ENCODE assay signal across 8 cellular contexts in genomic region chr2:206083602-206084467, GRCh38. TPM values are rescaled to one million over a fixed set of nuclear protein-coding genes. Genes with fewer than 3 reads are reported as not detected.
A peak's percentile ranks its signal among the peaks of the same experiment; 100 is the strongest.
DNase-seq lines count a peak whose midpoint lies in the region; ATAC-seq, FAIRE-seq and TF ChIP-seq lines count a peak whose summit lies in the region.

No MANE protein-coding gene starts in this region.

- peaks cover 0 to 67% of the 10 kb centered on the region in 2 experiments; a peak in 3 of 4 replicates for H3K79me2 ChIP-seq in H1 (ENCODE audit: control insufficient read depth in 1 of 2, insufficient read depth in 2 of 2, low read length in 2 of 2)

- peaks cover 50% of the 10 kb centered on the region for H3K4me1 ChIP-seq in CD4-positive, alpha-beta memory T cell (ENCODE audit: insufficient read depth, low read length)
- peaks cover 25% of the 10 kb centered on the region for H3K4me1 ChIP-seq in HAP-1
- H3K4me1 ChIP-seq in H1 (replicated peaks in 1 of 4; ENCODE audit: control insufficient read depth in 3 of 4, insufficient read depth in 4 of 4, low read length in 3 of 4) = peaks cover 4 to 21% (median 16%) of the 10 kb centered on the region in 4 experiments; a peak in 6 of 7 replicates

- no peak overlapping the region for H3K14ac ChIP-seq in H1 (ENCODE audit: insufficient read length)

- H3K27me3 Mint-ChIP-seq in CD4-positive, alpha-beta memory T cell = no peaks in the 10 kb centered on the region
- H3K27me3 Mint-ChIP-seq in T-cell = no peaks in the 10 kb centered on the region

- 2% methylated on average over 13 of the region's 14 CpGs; no CpG with 5 or more reads in 1 of the 2 experiments for WGBS in H1 (ENCODE audit: extremely low coverage in 1 of 2, insufficient coverage in 1 of 2, insufficient read length in 1 of 2, insufficient replicate concordance in 2 of 2, low coverage in 1 of 2, low lambda C conversion rate in 2 of 2, missing lambda C conversion rate in 1 of 2), 2 experiments

- H3K56ac ChIP-seq in H1 (replicated peaks; ENCODE audit: insufficient read length, low read depth, low read length) = peak overlapping the region; percentile 71

- peak overlapping the region; percentile 89; the same call in 1 of the 2 replicates for H2BK20ac ChIP-seq in H1 (ENCODE audit: low read length)

- no peak for ATAC-seq in T-cell (replicated peaks in 1 of 4)
- no peak for ATAC-seq in GM21529 (IDR thresholded peaks at IDR 0.05; ENCODE audit: unreplicated experiment)
- ATAC-seq in GM19452 (IDR thresholded peaks at IDR 0.05; ENCODE audit: unreplicated experiment) = no peak

- H3K79me1 ChIP-seq in H1 (ENCODE audit: low read depth, low read length) = no peaks in the 10 kb centered on the region; the same call in 1 of the 2 replicates

- peaks cover 33 to 63% (median 46%) of the 10 kb centered on the region in 4 donors for H3K4me1 Mint-ChIP-seq in CD4-positive, alpha-beta memory T cell
- H3K4me1 Mint-ChIP-seq in T-cell = peaks cover 57 to 64% (median 63%) of the 10 kb centered on the region in 3 donors

- peak; percentile 98 for FAIRE-seq in H1 (lab: Jason Lieb, UNC)

- TF ChIP-seq EP300 in H1 (IDR thresholded peaks at IDR 0.05; ENCODE audit: borderline replicate concordance in 1 of 2, low read depth in 2 of 2, low read length in 2 of 2) = peak in 1 of 2 experiments; percentile 87; a peak in 1 of 3 replicates

- H4K91ac ChIP-seq in H1 (replicated peaks; ENCODE audit: insufficient read length, low read length) = peak overlapping the region; percentile 71

- H4K5ac ChIP-seq in H1 (ENCODE audit: insufficient read length, low read depth, low read length) = peak overlapping the region; percentile 87

- H3K4me3 ChIP-seq in CD4-positive, alpha-beta memory T cell (ENCODE audit: low read length in 2 of 2) = peak overlapping the region; percentile 60 to 95
- H3K4me3 ChIP-seq in HAP-1 = peak overlapping the region; percentile 57
- H3K4me3 ChIP-seq in H1 (ENCODE audit: extremely low read depth in 1 of 4, insufficient read depth in 2 of 4, low read depth in 3 of 4, low read length in 4 of 4) = peak overlapping the region; percentile 64 to 99 (median 94)

- no peak overlapping the region for H3K4ac ChIP-seq in H1 (replicated peaks; ENCODE audit: insufficient read length, low read depth, low read length)

- no peak overlapping the region for H2AFZ ChIP-seq in H1 (ENCODE audit: low read length)

- peak overlapping the region; percentile 89 for H2BK12ac ChIP-seq in H1 (ENCODE audit: low read depth, low read length)

- intact Hi-C loops in CD4-positive, alpha-beta memory T cell (cut with micrococcal nuclease) = loop anchor here (2.0 to 10.0 kb wide), 3 partner anchors 191 to 1627 kb away; partner anchors contain the start of genes CCNYL1, FASTKD2, MDH1B and ZDBF2

- TF ChIP-seq POLR2A in H1 (IDR thresholded peaks at IDR 0.05; ENCODE audit: control extremely low read depth in 1 of 2, low read depth in 2 of 2, low read length in 2 of 2) = peak; percentile 73 to 86

- H4K20me1 ChIP-seq in H1 (replicated peaks in 1 of 2; ENCODE audit: control insufficient read depth in 1 of 2, insufficient read depth in 2 of 2, low read length in 2 of 2) = no peaks in the 10 kb centered on the region

- CTCF ChIA-PET in CD4-positive, alpha-beta memory T cell (lab: Charles Lee; ENCODE audit: partially characterized antibody) = interaction anchor here (0.7 to 1.1 kb wide), 4 partner anchors 9 to 78 kb away, joined by 3 read pairs; no protein-coding TSS in a partner anchor
- CTCF ChIA-PET in T-cell (lab: Charles Lee) (interaction anchor here (0.6 to 0.7 kb wide), 7 partner anchors 32 to 1315 kb away, joined by 3 to 12 read pairs (median 4); no protein-coding TSS in a partner anchor), H1 (lab: Charles Lee; ENCODE audit: partially characterized antibody) (interaction anchor here (0.6 to 2.2 kb wide), 6 partner anchors 12 to 1259 kb away, joined by 3 to 6 read pairs (median 3); no protein-coding TSS in a partner anchor)

- peak in 4 of 5 donors; percentile 3 to 22 (median 14) for DNase-seq in CD4-positive, alpha-beta memory T cell
- DNase-seq in HAP-1 (ENCODE audit: low spot score in 2 of 2) = peak; percentile 34 to 63
- peak in 6 of 34 experiments; percentile 6 to 14 (median 10) for DNase-seq in T-cell
- peak; percentile 75 to 76 for DNase-seq in H1 (ENCODE audit: low read depth in 1 of 2, low spot score in 2 of 2)
- DNase-seq in myocyte (ENCODE audit: low read depth) = peak; percentile 7
- no peak for DNase-seq in GM19238 (ENCODE audit: insufficient read length, low spot score)

- peak overlapping the region; percentile 98 for H3K27ac ChIP-seq in CD4-positive, alpha-beta memory T cell (ENCODE audit: low read depth, low read length)
- peak overlapping the region; percentile 87; the same call in 1 of the 2 replicates for H3K27ac ChIP-seq in H1 (ENCODE audit: low read depth, low read length)

- POLR2A ChIA-PET in CD4-positive, alpha-beta memory T cell (lab: Charles Lee; ENCODE audit: partially characterized antibody) = interaction anchor here (0.5 to 2.2 kb wide), 5 partner anchors 11 to 1447 kb away, joined by 3 to 13 read pairs (median 4); partner anchors contain the start of genes EEF1B2 and NDUFS1
- POLR2A ChIA-PET in T-cell (lab: Charles Lee) = interaction anchor here (0.6 to 1.0 kb wide), 9 partner anchors 23 to 1736 kb away, joined by 3 to 14 read pairs (median 5); partner anchors contain the start of genes EEF1B2 (in 1 of the 2), FASTKD2 (in 1 of the 2), MDH1B (in 1 of the 2) and NDUFS1 (in 1 of the 2)
- POLR2A ChIA-PET in H1 (lab: Charles Lee; ENCODE audit: partially characterized antibody) = interaction anchor here (0.6 to 3.5 kb wide), 18 partner anchors 9 to 453 kb away, joined by 3 to 34 read pairs (median 4); partner anchors contain the start of genes EEF1B2 and NDUFS1

- TF ChIP-seq CTCF in H1 (IDR thresholded peaks at IDR 0.05; ENCODE audit: control extremely low read depth in 1 of 3, insufficient read depth in 1 of 3, low read depth in 1 of 3, low read length in 3 of 3) = no peak

- TF ChIP-seq RAD21 in H1 (IDR thresholded peaks at IDR 0.05 in 1 of 2, conservative IDR thresholded peaks at IDR 0.05 in 1 of 2; ENCODE audit: low read depth in 2 of 2, low read length in 2 of 2) = no peak

- no peaks in the 10 kb centered on the region for H3K27me3 ChIP-seq in CD4-positive, alpha-beta memory T cell (ENCODE audit: insufficient read depth, low read length)
- no peaks in the 10 kb centered on the region for H3K27me3 ChIP-seq in HAP-1 (ENCODE audit: low read depth)
- H3K27me3 ChIP-seq in H1 (replicated peaks in 1 of 4; ENCODE audit: control insufficient read depth in 3 of 4, extremely low read depth in 1 of 4, insufficient read depth in 3 of 4, low read length in 3 of 4) = no peaks in the 10 kb centered on the region

- H3K9me3 Mint-ChIP-seq in CD4-positive, alpha-beta memory T cell = no peaks in the 10 kb centered on the region
- no peaks in the 10 kb centered on the region for H3K9me3 Mint-ChIP-seq in T-cell

- peak overlapping the region; percentile 96 to 99 (median 97) for H3K27ac Mint-ChIP-seq in CD4-positive, alpha-beta memory T cell
- peak overlapping the region; percentile 99 for H3K27ac Mint-ChIP-seq in T-cell

- H2BK120ac ChIP-seq in H1 (replicated peaks; ENCODE audit: low read depth, low read length) = no peak overlapping the region

- in situ Hi-C loops in HAP-1 (cut with MboI; ENCODE audit: low sequenced_read_pairs) = no loop called here

- peaks cover 0 to 22% of the 10 kb centered on the region in 2 donors for H3K36me3 Mint-ChIP-seq in CD4-positive, alpha-beta memory T cell
- no peaks in the 10 kb centered on the region for H3K36me3 Mint-ChIP-seq in T-cell

- peak overlapping the region; percentile 98 for H3K18ac ChIP-seq in H1 (ENCODE audit: extremely low read depth, low read length)

- no peak overlapping the region for H4K8ac ChIP-seq in H1 (ENCODE audit: extremely low read depth, insufficient read depth, low read length)

- peak overlapping the region; percentile 93 to 98 (median 98) for H3K4me3 Mint-ChIP-seq in CD4-positive, alpha-beta memory T cell
- peak overlapping the region; percentile 96 to 99 (median 97) for H3K4me3 Mint-ChIP-seq in T-cell

- peak overlapping the region; percentile 83 for H2BK15ac ChIP-seq in H1 (ENCODE audit: low read length)

- H2AK5ac ChIP-seq in H1 (ENCODE audit: low read depth, low read length) = peak overlapping the region; percentile 94

- H3K23ac ChIP-seq in H1 (ENCODE audit: insufficient read length) = no peak overlapping the region

- H3K23me2 ChIP-seq in H1 (ENCODE audit: low read depth, low read length) = peaks cover 8% of the 10 kb centered on the region

- H3K4me2 ChIP-seq in H1 (ENCODE audit: insufficient read depth in 1 of 2, low read depth in 2 of 2, low read length in 2 of 2) = peak overlapping the region; percentile 75 to 90

- peak overlapping the region; percentile 64 to 82 (median 76) for H3K9ac ChIP-seq in H1 (replicated peaks in 1 of 4; ENCODE audit: extremely low read depth in 1 of 4, low read depth in 3 of 4, low read length in 3 of 4)

- H3K9me3 ChIP-seq in CD4-positive, alpha-beta memory T cell (ENCODE audit: control insufficient read depth in 1 of 2, low read length in 2 of 2) = no peaks in the 10 kb centered on the region
- H3K9me3 ChIP-seq in HAP-1 (no peaks in the 10 kb centered on the region), H1 (ENCODE audit: insufficient read depth in 2 of 2, low read depth in 1 of 2, low read length in 1 of 2) (no peaks in the 10 kb centered on the region; a peak in 1 of 4 replicates)

- no peaks in the 10 kb centered on the region for H3K36me3 ChIP-seq in CD4-positive, alpha-beta memory T cell (ENCODE audit: insufficient read depth, low read length)
- H3K36me3 ChIP-seq in HAP-1 (replicated peaks) = no peaks in the 10 kb centered on the region; the same call in 1 of the 2 replicates
- H3K36me3 ChIP-seq in H1 (ENCODE audit: control insufficient read depth in 2 of 4, insufficient read depth in 4 of 4, low read length in 3 of 4) = peaks cover 0 to 7% (median 0%) of the 10 kb centered on the region in 4 experiments; a peak in 1 of 8 replicates

- peak overlapping the region; percentile 99 for H2BK5ac ChIP-seq in H1 (ENCODE audit: low read depth, low read length)

TF ChIP-seq in H1, 55 proteins besides CTCF, POLR2A, EP300 and RAD21 (continues in another document):
- TF ChIP-seq FOSL1 (IDR thresholded peaks at IDR 0.05; ENCODE audit: insufficient read depth, low read depth, low read length) (no peak), SIX5 (IDR thresholded peaks at IDR 0.05; ENCODE audit: low read depth, low read length) (no peak)

RNA-seq across cellular contexts. Expression of gene INO80D, which starts 2.1 kb away (rescaled TPM):
- 10 to 100 TPM; 40.2 to 41.3 TPM for total RNA-seq in CD4-positive, alpha-beta memory T cell
- polyA plus RNA-seq in CD4-positive, alpha-beta memory T cell = 1 to 10 TPM; 8.1 to 10.0 TPM
- total RNA-seq in T-cell (10 to 100 TPM; 34.2 to 49.8 (median 41.9) TPM), myocyte (6.2 and 6.4 TPM in 2 replicates)
- 37.4 and 38.9 TPM in 2 replicates for total RNA-seq in H1 (2021; fragmentation: NEBNext Ultra II Directional; extraction: Animal tissue kit (Norgen Biotek cat#: 25700))
- polyA plus RNA-seq in H1 (2011; rRNA removed) = 4.8 and 6.2 TPM in 2 replicates
- 5.3 TPM for polyA plus RNA-seq in H1 (2011; cell fraction: cytosol; rRNA removed)
- polyA plus RNA-seq in H1 (2011; cell fraction: nucleus; rRNA removed) = 15.4 TPM
- 3.0 to 7.2 TPM (median 5.0 TPM) in 4 replicates for polyA plus RNA-seq in H1 (2012, experiment 1 of 2)
- 0.42 TPM for polyA plus RNA-seq in H1 (2012, experiment 2 of 2)
- 10.6 TPM for polyA plus RNA-seq in H1 (2013, experiment 1 of 2)
- polyA plus RNA-seq in H1 (2013, experiment 2 of 2) = 9.3 TPM
- polyA minus RNA-seq in H1 (2011; rRNA and poly(A)+ RNA removed) = 99.5 and 111 TPM in 2 replicates
- 39.9 TPM for polyA minus RNA-seq in H1 (2011; cell fraction: cytosol; rRNA and poly(A)+ RNA removed)
- 47.9 TPM for polyA minus RNA-seq in H1 (2011; cell fraction: nucleus; rRNA and poly(A)+ RNA removed)
- 1.7 TPM for polyA plus RNA-seq in myocyte (2012)
